14 cellular contexts compared by ENCODE assay signal in the genomic region with DNA sequence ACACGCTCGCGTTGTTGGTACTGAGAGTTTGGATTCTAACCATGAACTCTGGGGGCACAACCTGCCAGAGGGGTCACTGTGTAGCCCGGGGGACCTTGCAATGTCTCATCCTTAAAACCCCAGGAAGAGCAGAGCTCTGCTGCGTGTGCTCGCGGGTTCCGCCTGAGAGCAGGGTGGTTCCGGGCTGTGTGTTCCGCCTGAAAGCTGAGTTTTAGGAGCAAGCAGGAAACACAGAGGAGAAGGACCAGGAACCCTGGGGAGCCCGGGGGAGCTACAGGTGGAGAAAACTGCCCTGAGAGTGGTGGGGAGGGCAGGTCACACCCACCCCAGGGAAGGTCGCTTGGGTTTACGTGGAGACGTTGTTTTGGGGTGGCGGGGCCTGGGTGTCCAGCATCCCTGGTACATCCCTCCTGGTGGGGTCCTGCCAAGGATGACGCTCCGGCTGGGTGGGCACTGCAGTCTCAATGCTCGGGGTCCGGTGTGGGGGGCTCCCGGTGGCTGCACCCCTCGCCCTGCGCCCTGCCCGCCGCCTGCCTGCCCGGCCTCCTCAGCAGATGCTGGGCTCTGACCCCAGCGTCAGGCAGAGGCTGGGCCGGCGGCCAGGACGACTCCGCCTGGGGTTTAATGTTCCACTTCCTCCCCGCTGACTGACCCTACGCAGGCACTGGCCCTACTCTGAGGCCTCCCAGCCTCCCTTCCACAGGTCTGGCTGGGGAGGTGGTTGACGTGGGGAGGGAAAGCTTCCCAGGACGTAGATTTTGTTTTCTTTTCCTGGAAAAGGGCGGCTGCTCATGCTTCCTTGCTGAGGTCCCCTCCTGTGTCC. TPM values are rescaled to one million over a fixed set of nuclear protein-coding genes. Genes with fewer than 3 reads are reported as not detected.
A peak's percentile ranks its signal among the peaks of the same experiment; 100 is the strongest.
DNase-seq lines count a peak whose midpoint lies in the region; ATAC-seq, FAIRE-seq and TF ChIP-seq lines count a peak whose summit lies in the region.
"Had no signal": no experiment of that assay in that cellular context is flagged by ENCODE, and none has a peak within 500 bp of the region (broad histone marks: within the 10 kb centered on the region; RNA-seq: fewer than 3 reads in every experiment).

No MANE protein-coding gene starts in this region.

- TF ChIP-seq POLR2A in HepG2 (IDR thresholded peaks at IDR 0.05; ENCODE audit: insufficient read depth in 1 of 2, low read depth in 2 of 2, low read length in 2 of 2) (no peak), gastrocnemius medialis (IDR thresholded peaks at IDR 0.05) (no peak)

- no peaks in the 10 kb centered on the region for H4K20me1 ChIP-seq in HepG2 (ENCODE audit: insufficient read depth, low read length)

- 56% methylated on average over 20 of the region's 35 CpGs for whole genome bisulfite sequencing in HepG2 (ENCODE audit: low lambda C conversion rate)

- H3K4me1 Mint-ChIP-seq in IgD-negative memory B cell: peaks cover 13 to 20% (median 17%) of the 10 kb centered on the region in 3 donors

- BruUV-seq in HepG2 (replicated peaks; lab: Mats Ljungman, UMichigan): no TSS peak

- TF ChIP-seq EP300 in HepG2 (IDR thresholded peaks at IDR 0.05; ENCODE audit: low read depth in 2 of 2, low read length in 2 of 2) (no peak), HepG2 (CRISPR knock-in tag; IDR thresholded peaks at IDR 0.05; ENCODE audit: borderline replicate concordance) (no peak)

- peak overlapping the region; percentile 64 for H3K4me2 ChIP-seq in HepG2 (ENCODE audit: low read depth, low read length)

- peak overlapping the region; percentile 63 to 84 (median 74) for H3K27ac Mint-ChIP-seq in IgD-negative memory B cell
- H3K27ac Mint-ChIP-seq: CD8-positive, alpha-beta T cell had no signal

- H3K27ac ChIP-seq in HepG2 (ENCODE audit: extremely low read length, insufficient read depth, low read length) (peak overlapping the region; percentile 3), gastrocnemius medialis (peak overlapping the region; percentile 33 to 69 (median 68))

- ATAC-seq in HepG2: peak; percentile 45
- ATAC-seq in gastrocnemius medialis: peak; percentile 30 to 42
- ATAC-seq: CD8-positive, alpha-beta T cell; esophagus mucosa had no signal

- no peak overlapping the region for H3K4me3 ChIP-seq in choroid plexus epithelial cell (ENCODE audit: low read depth, low read length)
- peak overlapping the region in 2 of 3 experiments; percentile 20 to 33; a peak in 3 of 6 replicates for H3K4me3 ChIP-seq in HepG2 (replicated peaks in 1 of 3; ENCODE audit: insufficient read depth in 1 of 3, low read depth in 2 of 3, low read length in 3 of 3)
- no peak overlapping the region for H3K4me3 ChIP-seq in gastrocnemius medialis
- H3K4me3 ChIP-seq: sigmoid colon had no signal

- FAIRE-seq in HepG2 (lab: Jason Lieb, UNC): no peak

- H3K9me3 ChIP-seq in HepG2 (ENCODE audit: low read length) (no peaks in the 10 kb centered on the region), gastrocnemius medialis (no peaks in the 10 kb centered on the region)
- H3K9me3 ChIP-seq: sigmoid colon had no signal

- H3K4me3 Mint-ChIP-seq in IgD-negative memory B cell: no peak overlapping the region
- H3K4me3 Mint-ChIP-seq: CD8-positive, alpha-beta T cell had no signal

- no peak overlapping the region for H2AFZ ChIP-seq in HepG2 (ENCODE audit: low read length)

- H3K9me3 Mint-ChIP-seq in IgD-negative memory B cell: no peaks in the 10 kb centered on the region
- H3K9me3 Mint-ChIP-seq: CD8-positive, alpha-beta T cell had no signal

- H3K4me1 ChIP-seq in HepG2 (ENCODE audit: insufficient read depth, low read length) (peaks cover 61% of the 10 kb centered on the region), gastrocnemius medialis (no peaks in the 10 kb centered on the region)
- H3K4me1 ChIP-seq: sigmoid colon had no signal

- POLR2A ChIA-PET in HepG2 (lab: Yijun Ruan, JAX): interaction anchor here (1.0 kb wide), 3 partner anchors 8 to 105 kb away, joined by 3 to 4 read pairs (median 3); no protein-coding TSS in a partner anchor

- no peaks in the 10 kb centered on the region for H3K36me3 ChIP-seq in HepG2 (replicated peaks in 1 of 2; ENCODE audit: control insufficient read depth in 1 of 2, insufficient read depth in 2 of 2, low read length in 2 of 2)
- no peaks in the 10 kb centered on the region for H3K36me3 ChIP-seq in gastrocnemius medialis
- H3K36me3 ChIP-seq: sigmoid colon had no signal

- CTCF ChIA-PET in HepG2 (lab: Yijun Ruan, JAX; ENCODE audit: low intra/inter-chr PET ratio, low total read pairs): no interaction called here

- H3K36me3 Mint-ChIP-seq in IgD-negative memory B cell: no peaks in the 10 kb centered on the region
- H3K36me3 Mint-ChIP-seq: CD8-positive, alpha-beta T cell had no signal

- H3K79me2 ChIP-seq in HepG2 (ENCODE audit: insufficient read depth, low read length): peaks cover 2% of the 10 kb centered on the region

- in situ Hi-C loops in HepG2 (cut with HindIII; ENCODE audit: extremely low pct_ligation_motif_present, low pct_unique_long_range_greater_than_20kb) (no loop called here), gastrocnemius medialis (cut with MboI; ENCODE audit: low sequenced_read_pairs in 4 of 4) (loop anchor here in 1 of 4 donors (25.0 kb wide), 1 partner anchor 129 kb away; the partner anchor contains the start of gene UBE2J2)

- TF ChIP-seq CTCF in choroid plexus epithelial cell (conservative IDR thresholded peaks at IDR 0.05; ENCODE audit: low read depth, low read length) (no peak), HepG2 (CRISPR knock-in tag; IDR thresholded peaks at IDR 0.05) (no peak), gastrocnemius medialis (IDR thresholded peaks at IDR 0.05 in 4 of 5, conservative IDR thresholded peaks at IDR 0.05 in 1 of 5) (no peak)

- peaks cover 1% of the 10 kb centered on the region for H3K27me3 Mint-ChIP-seq in IgD-negative memory B cell

- intact Hi-C loops in HepG2 (cut with micrococcal nuclease; ENCODE audit: unreplicated experiment): no loop called here
- intact Hi-C loops in gastrocnemius medialis (cut with DNase I; ENCODE audit: low total_unique reads): loop anchor here (10.0 kb wide), 1 partner anchor 72 kb away; the partner anchor contains the start of gene TNFRSF18

- no peak overlapping the region for H3K9ac ChIP-seq in HepG2 (ENCODE audit: insufficient read depth, low read depth, low read length)

- peak; percentile 75 for DNase-seq in choroid plexus epithelial cell (ENCODE audit: low read depth)
- DNase-seq in HepG2 (ENCODE audit: low spot score): no peak
- no peak for DNase-seq in gastrocnemius medialis
- no peak for DNase-seq in GDM1 (lab: John Stamatoyannopoulos, UW)
- DNase-seq in COLO668 (lab: John Stamatoyannopoulos, UW; ENCODE audit: unreplicated experiment): no peak
- DNase-seq in SK-N-DZ (ENCODE audit: low spot score): no peak
- no peak for DNase-seq in cortex of kidney (lab: John Stamatoyannopoulos, UW)
- DNase-seq: activated CD8-positive, alpha-beta memory T cell treated with anti-CD3 and anti-CD28 coated beads for 24 hours; CD8-positive, alpha-beta T cell; NCI-H1417; sigmoid colon had no signal

- H3K27me3 ChIP-seq in HepG2 (ENCODE audit: control insufficient read depth in 1 of 2, insufficient read depth in 2 of 2, low read length in 2 of 2) (no peaks in the 10 kb centered on the region), gastrocnemius medialis (peaks cover 7 to 21% (median 14%) of the 10 kb centered on the region in 3 donors)

- TF ChIP-seq RAD21 in HepG2 (CRISPR knock-in tag; IDR thresholded peaks at IDR 0.05): no peak

RNA-seq across cellular contexts. Expression of gene C1orf159, which starts 17.2 kb away (rescaled TPM):
- polyA plus RNA-seq in IgD-negative memory B cell (7.9 TPM), HepG2 (2011; rRNA removed) (3.8 and 4.2 TPM in 2 replicates)
- total RNA-seq in HepG2 (2016; rRNA removed; fragmentation: Illumina TruSeq; extraction: Trizol) (3.8 and 6.7 TPM in 2 replicates), gastrocnemius medialis (1 to 10 TPM; 2.8 to 6.4 (median 5.3) TPM)
- 6.3 and 6.8 TPM in 2 replicates for total RNA-seq in HepG2 (2016; cell fraction: cytosol; rRNA removed; fragmentation: Illumina TruSeq; extraction: Trizol; ENCODE audit: low read depth)
- total RNA-seq in HepG2 (2016; cell fraction: insoluble cytoplasmic fraction; rRNA removed; fragmentation: Illumina TruSeq; extraction: Trizol): 3.6 and 6.6 TPM in 2 replicates
- total RNA-seq in HepG2 (2016; cell fraction: membrane; rRNA removed; fragmentation: Illumina TruSeq; extraction: Trizol): 7.4 and 7.9 TPM in 2 replicates
- 6.3 and 7.7 TPM in 2 replicates for total RNA-seq in HepG2 (2016; cell fraction: nucleus; rRNA removed; fragmentation: Illumina TruSeq; extraction: Trizol)
- 1.7 and 4.2 TPM in 2 replicates for polyA plus RNA-seq in HepG2 (2011; cell fraction: cytosol; rRNA removed)
- polyA plus RNA-seq in HepG2 (2011; cell fraction: nucleus; rRNA removed): 22.9 and 35.9 TPM in 2 replicates
- polyA plus RNA-seq in HepG2 (2012): 2.8 and 3.2 TPM in 2 replicates
- 4.7 and 6.0 TPM in 2 replicates for polyA plus RNA-seq in HepG2 (2016; cell fraction: cytosol; fragmentation: Illumina TruSeq; extraction: Trizol; ENCODE audit: low read depth)
- 3.5 and 4.0 TPM in 2 replicates for polyA plus RNA-seq in HepG2 (2016; cell fraction: insoluble cytoplasmic fraction; fragmentation: Illumina TruSeq; extraction: Trizol; ENCODE audit: low read depth)
- polyA plus RNA-seq in HepG2 (2016; cell fraction: membrane; fragmentation: Illumina TruSeq; extraction: Trizol; ENCODE audit: low read depth): 7.0 and 8.1 TPM in 2 replicates
- polyA plus RNA-seq in HepG2 (2016; cell fraction: nucleus; fragmentation: Illumina TruSeq; extraction: Trizol; ENCODE audit: insufficient read depth, low read depth): 19.9 and 20.1 TPM in 2 replicates
- 2.9 and 5.6 TPM in 2 replicates for polyA minus RNA-seq in HepG2 (2011; rRNA and poly(A)+ RNA removed; ENCODE audit: low replicate concordance)
- 2.1 and 2.2 TPM in 2 replicates for polyA minus RNA-seq in HepG2 (2011; cell fraction: cytosol; rRNA and poly(A)+ RNA removed)
- 3.7 and 4.5 TPM in 2 replicates for polyA minus RNA-seq in HepG2 (2011; cell fraction: nucleus; rRNA and poly(A)+ RNA removed)
- 25.1 and 29.9 TPM in 2 replicates for polyA plus RNA-seq in SK-N-DZ (2014; cell fraction: cytosol; rRNA removed)
- polyA plus RNA-seq in SK-N-DZ (2014; cell fraction: nucleus; rRNA removed): 68.9 and 148 TPM in 2 replicates

RNA-seq across cellular contexts. Expression of gene TTLL10, which starts 40.5 kb away (rescaled TPM):
- not detected for polyA plus RNA-seq in IgD-negative memory B cell
- total RNA-seq in HepG2 (2016; rRNA removed; fragmentation: Illumina TruSeq; extraction: Trizol): not detected in 2 replicates
- total RNA-seq in HepG2 (2016; cell fraction: cytosol; rRNA removed; fragmentation: Illumina TruSeq; extraction: Trizol; ENCODE audit: low read depth): not detected in 2 replicates
- total RNA-seq in HepG2 (2016; cell fraction: insoluble cytoplasmic fraction; rRNA removed; fragmentation: Illumina TruSeq; extraction: Trizol): not detected in 2 replicates
- total RNA-seq in HepG2 (2016; cell fraction: membrane; rRNA removed; fragmentation: Illumina TruSeq; extraction: Trizol): not detected in 2 replicates
- not detected in 2 replicates for total RNA-seq in HepG2 (2016; cell fraction: nucleus; rRNA removed; fragmentation: Illumina TruSeq; extraction: Trizol)
- polyA plus RNA-seq in HepG2 (2011; rRNA removed): not detected in 2 replicates
- 0.06 and 0.08 TPM in 2 replicates for polyA plus RNA-seq in HepG2 (2011; cell fraction: cytosol; rRNA removed)
- 0.24 and 0.48 TPM in 2 replicates for polyA plus RNA-seq in HepG2 (2011; cell fraction: nucleus; rRNA removed)
- 0.07 TPM in 1 of 2 replicates, not detected in the other for polyA plus RNA-seq in HepG2 (2012)
- polyA plus RNA-seq in HepG2 (2016; cell fraction: cytosol; fragmentation: Illumina TruSeq; extraction: Trizol; ENCODE audit: low read depth): not detected in 2 replicates
- not detected in 2 replicates for polyA plus RNA-seq in HepG2 (2016; cell fraction: insoluble cytoplasmic fraction; fragmentation: Illumina TruSeq; extraction: Trizol; ENCODE audit: low read depth)
- not detected in 2 replicates for polyA plus RNA-seq in HepG2 (2016; cell fraction: membrane; fragmentation: Illumina TruSeq; extraction: Trizol; ENCODE audit: low read depth)
- polyA plus RNA-seq in HepG2 (2016; cell fraction: nucleus; fragmentation: Illumina TruSeq; extraction: Trizol; ENCODE audit: insufficient read depth, low read depth): not detected in 2 replicates
- 0.18 TPM in 1 of 2 replicates, not detected in the other for polyA minus RNA-seq in HepG2 (2011; rRNA and poly(A)+ RNA removed; ENCODE audit: low replicate concordance)
- polyA minus RNA-seq in HepG2 (2011; cell fraction: cytosol; rRNA and poly(A)+ RNA removed): not detected in 2 replicates
- polyA minus RNA-seq in HepG2 (2011; cell fraction: nucleus; rRNA and poly(A)+ RNA removed): not detected in 2 replicates
- total RNA-seq in gastrocnemius medialis: under 1 TPM in 2 of 4 donors, not detected in 2; 0.13 to 0.16 TPM
- not detected in 2 replicates for polyA plus RNA-seq in SK-N-DZ (2014; cell fraction: cytosol; rRNA removed)
- polyA plus RNA-seq in SK-N-DZ (2014; cell fraction: nucleus; rRNA removed): not detected in 2 replicates
- total RNA-seq: CD8-positive, alpha-beta T cell; sigmoid colon had no signal

RNA-seq across cellular contexts. Expression of gene RNF223, which starts 59.0 kb away (rescaled TPM):
- polyA plus RNA-seq in IgD-negative memory B cell (not detected), HepG2 (2011; rRNA removed) (0.03 and 0.05 TPM in 2 replicates)
- total RNA-seq in HepG2 (2016; rRNA removed; fragmentation: Illumina TruSeq; extraction: Trizol) (not detected in 2 replicates), gastrocnemius medialis (not detected)
- not detected in 2 replicates for total RNA-seq in HepG2 (2016; cell fraction: cytosol; rRNA removed; fragmentation: Illumina TruSeq; extraction: Trizol; ENCODE audit: low read depth)
- total RNA-seq in HepG2 (2016; cell fraction: insoluble cytoplasmic fraction; rRNA removed; fragmentation: Illumina TruSeq; extraction: Trizol): not detected in 2 replicates
- total RNA-seq in HepG2 (2016; cell fraction: membrane; rRNA removed; fragmentation: Illumina TruSeq; extraction: Trizol): not detected in 2 replicates
- total RNA-seq in HepG2 (2016; cell fraction: nucleus; rRNA removed; fragmentation: Illumina TruSeq; extraction: Trizol): not detected in 2 replicates
- 0.04 TPM in 1 of 2 replicates, not detected in the other for polyA plus RNA-seq in HepG2 (2011; cell fraction: cytosol; rRNA removed)
- not detected in 2 replicates for polyA plus RNA-seq in HepG2 (2011; cell fraction: nucleus; rRNA removed)
- 0.07 and 0.08 TPM in 2 replicates for polyA plus RNA-seq in HepG2 (2012)
- polyA plus RNA-seq in HepG2 (2016; cell fraction: cytosol; fragmentation: Illumina TruSeq; extraction: Trizol; ENCODE audit: low read depth): not detected in 2 replicates
- not detected in 2 replicates for polyA plus RNA-seq in HepG2 (2016; cell fraction: insoluble cytoplasmic fraction; fragmentation: Illumina TruSeq; extraction: Trizol; ENCODE audit: low read depth)
- polyA plus RNA-seq in HepG2 (2016; cell fraction: membrane; fragmentation: Illumina TruSeq; extraction: Trizol; ENCODE audit: low read depth): not detected in 2 replicates
- not detected in 2 replicates for polyA plus RNA-seq in HepG2 (2016; cell fraction: nucleus; fragmentation: Illumina TruSeq; extraction: Trizol; ENCODE audit: insufficient read depth, low read depth)
- polyA minus RNA-seq in HepG2 (2011; rRNA and poly(A)+ RNA removed; ENCODE audit: low replicate concordance): 2.1 TPM in 1 of 2 replicates, not detected in the other
- polyA minus RNA-seq in HepG2 (2011; cell fraction: cytosol; rRNA and poly(A)+ RNA removed): not detected in 2 replicates
- 0.26 TPM in 1 of 2 replicates, not detected in the other for polyA minus RNA-seq in HepG2 (2011; cell fraction: nucleus; rRNA and poly(A)+ RNA removed)
- not detected in 2 replicates for polyA plus RNA-seq in SK-N-DZ (2014; cell fraction: cytosol; rRNA removed)
- polyA plus RNA-seq in SK-N-DZ (2014; cell fraction: nucleus; rRNA removed): not detected in 2 replicates
- total RNA-seq: CD8-positive, alpha-beta T cell; mononuclear cell; sigmoid colon had no signal

Comparison
In these comparisons a context has a peak if more than half of its experiments do, and no peak if none do; other contexts are left out.
1. H3K4me3 ChIP-seq: peak in HepG2 (2 of 3); none in choroid plexus epithelial cell (single experiment) and gastrocnemius medialis (0 of 4).